ENCODE assay signal across 8 cellular contexts in the genomic region with DNA sequence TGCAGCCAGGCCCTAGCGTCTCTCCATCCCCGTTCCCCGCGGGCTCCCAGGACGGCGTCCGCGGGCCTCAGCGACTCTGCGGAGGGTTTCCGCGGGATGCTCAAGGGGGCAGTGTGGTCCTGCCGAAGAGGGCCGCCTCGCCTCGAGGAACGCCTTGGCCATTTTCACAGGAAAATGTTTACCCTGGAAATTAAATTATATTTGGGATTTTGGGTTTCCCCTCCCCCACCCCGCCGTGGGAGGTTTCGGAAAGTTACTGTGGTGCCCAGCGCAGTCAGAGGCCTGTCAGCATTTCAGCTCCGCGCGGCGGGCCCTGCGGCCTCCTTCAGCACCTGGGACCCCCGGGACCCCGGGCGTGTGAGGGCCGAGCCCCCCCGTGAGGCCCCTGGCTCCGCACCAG.
A peak's percentile ranks its signal among the peaks of the same experiment; 100 is the strongest.
DNase-seq lines count a peak whose midpoint lies in the region; ATAC-seq and TF ChIP-seq lines count a peak whose summit lies in the region.

No MANE protein-coding gene starts in this region.

- H3K9me3 ChIP-seq in H9 (ENCODE audit: control insufficient read depth, low read depth, low read length): no peaks in the 10 kb centered on the region
- no peaks in the 10 kb centered on the region for H3K9me3 ChIP-seq in iPS-18c (ENCODE audit: control insufficient read depth, insufficient read depth, low read length)

- no peak overlapping the region for H4K91ac ChIP-seq in H9 (ENCODE audit: insufficient read length, low read depth, low read length)

- H3K14ac ChIP-seq in H9 (ENCODE audit: insufficient read depth, low read length): peak overlapping the region; percentile 78; the same call in 1 of the 2 replicates

- no peak overlapping the region for H3K4ac ChIP-seq in H9 (ENCODE audit: low read depth, low read length)

- peak overlapping the region; percentile 22 for H3K4me2 ChIP-seq in H9 (ENCODE audit: insufficient read depth, insufficient read length, low read length)

- WGBS in H9 (ENCODE audit: extremely low coverage, insufficient read length, low lambda C conversion rate): no CpG with 5 or more reads among the region's 32 CpGs

- no peaks in the 10 kb centered on the region for H3K23me2 ChIP-seq in H9 (ENCODE audit: insufficient read length, low read depth, low read length, poor library complexity, severe bottlenecking)

- H3K27me3 ChIP-seq in H9 (ENCODE audit: insufficient read depth, low read length): no peaks in the 10 kb centered on the region

- no peaks in the 10 kb centered on the region for H3K79me2 ChIP-seq in H9 (ENCODE audit: insufficient read depth, low read length)

- H3K4me3 Mint-ChIP-seq in H9: peak overlapping the region; percentile 51 to 67
- H3K4me3 Mint-ChIP-seq in T-helper 2 cell treated with Interferon-gamma antibody and Interleukin-4, amounts not matched to agents 5 μg/mL and 100 μg/mL, for 36 hours: no peak overlapping the region

- H2AK5ac ChIP-seq in H9 (ENCODE audit: insufficient read length, low read length): no peak overlapping the region

- H3K79me1 ChIP-seq in H9 (ENCODE audit: insufficient read depth, low read depth, low read length, poor library complexity, severe bottlenecking): no peaks in the 10 kb centered on the region

- H3K4me1 Mint-ChIP-seq in H9: peaks cover 0 to 4% of the 10 kb centered on the region in 2 experiments; a peak in 1 of 4 replicates
- no peaks in the 10 kb centered on the region for H3K4me1 Mint-ChIP-seq in T-helper 2 cell treated with Interferon-gamma antibody and Interleukin-4, amounts not matched to agents 5 μg/mL and 100 μg/mL, for 36 hours (ENCODE audit: low read depth)

- H3K9ac ChIP-seq in H9 (ENCODE audit: extremely low read depth, insufficient read length, low read length): no peak overlapping the region

- peaks cover 15% of the 10 kb centered on the region for H3K27me3 Mint-ChIP-seq in H9 (ENCODE audit: low read depth)
- H3K27me3 Mint-ChIP-seq in T-helper 2 cell treated with Interferon-gamma antibody and Interleukin-4, amounts not matched to agents 5 μg/mL and 100 μg/mL, for 36 hours (ENCODE audit: low read depth): peaks cover 10% of the 10 kb centered on the region

- no peak overlapping the region for H3K56ac ChIP-seq in H9 (ENCODE audit: insufficient read length, low read depth, low read length)

- H3K4me1 ChIP-seq in H9 (ENCODE audit: insufficient read depth, low read length): no peaks in the 10 kb centered on the region

- no peak overlapping the region for H3K27ac ChIP-seq in H9 (ENCODE audit: insufficient read length, low read depth, low read length)

- no peak for ATAC-seq in GM21390 (IDR thresholded peaks at IDR 0.05; ENCODE audit: unreplicated experiment)

- H2AFZ ChIP-seq in H9 (ENCODE audit: low read length): no peak overlapping the region

- H4K20me1 ChIP-seq in H9 (ENCODE audit: control insufficient read depth, insufficient read depth, insufficient read length): no peaks in the 10 kb centered on the region

- H3T11ph ChIP-seq in H9 (ENCODE audit: low read length): no peak overlapping the region

- peak overlapping the region; percentile 53 for H3K4me3 ChIP-seq in iPS-18c (ENCODE audit: insufficient read depth, low read depth, low read length)

- H2BK12ac ChIP-seq in H9 (ENCODE audit: insufficient read length, low read depth, low read length): no peak overlapping the region

- peak; percentile 91 for TF ChIP-seq CTCF in H9 (conservative IDR thresholded peaks at IDR 0.05)

- peak overlapping the region in 1 of 3 experiments; percentile 9; a peak in 1 of 7 replicates for H3K27ac Mint-ChIP-seq in H9
- no peak overlapping the region for H3K27ac Mint-ChIP-seq in T-helper 2 cell treated with Interferon-gamma antibody and Interleukin-4, amounts not matched to agents 5 μg/mL and 100 μg/mL, for 36 hours

- DNase-seq in AG08395 (ENCODE audit: low spot score) (peak; percentile 67), H9 (peak; percentile 81), astrocyte of the hippocampus (ENCODE audit: low read depth, low spot score) (peak; percentile 76), OCI-M2 (lab: John Stamatoyannopoulos, UW; ENCODE audit: unreplicated experiment) (no peak)
- DNase-seq in stimulated activated CD4-positive, alpha-beta T cell treated with anti-CD3 and anti-CD28 coated beads, Interleukin-4, amount 100 ng/mL, for 1 hour: peak; percentile 10
- DNase-seq in T-helper 2 cell treated with Interferon-gamma antibody and Interleukin-4, amounts not matched to agents 5 μg/mL and 100 μg/mL, for 36 hours (ENCODE audit: low spot score): no peak

- no peak overlapping the region for H2BK120ac ChIP-seq in H9 (ENCODE audit: low read depth, low read length, poor library complexity, severe bottlenecking)

- H3K9me3 Mint-ChIP-seq in H9: peaks cover 0 to 6% of the 10 kb centered on the region in 2 experiments; a peak in 2 of 5 replicates
- H3K9me3 Mint-ChIP-seq in T-helper 2 cell treated with Interferon-gamma antibody and Interleukin-4, amounts not matched to agents 5 μg/mL and 100 μg/mL, for 36 hours: no peaks in the 10 kb centered on the region

- no peak overlapping the region for H2BK15ac ChIP-seq in H9 (ENCODE audit: low read depth, low read length)

- no peak overlapping the region for H2BK20ac ChIP-seq in H9 (ENCODE audit: low read depth, low read length, poor library complexity, severe bottlenecking)

- H3K36me3 Mint-ChIP-seq in H9 (ENCODE audit: insufficient read depth in 1 of 3, low read depth in 3 of 3): no peaks in the 10 kb centered on the region
- H3K36me3 Mint-ChIP-seq in T-helper 2 cell treated with Interferon-gamma antibody and Interleukin-4, amounts not matched to agents 5 μg/mL and 100 μg/mL, for 36 hours (ENCODE audit: low read depth): no peaks in the 10 kb centered on the region

- H3K18ac ChIP-seq in H9 (ENCODE audit: insufficient read length, low read depth, low read length): no peak overlapping the region

- H2BK5ac ChIP-seq in H9 (ENCODE audit: insufficient read length, low read length): no peak overlapping the region

- no peak overlapping the region for H4K5ac ChIP-seq in H9 (ENCODE audit: insufficient read length, low read depth, low read length)

- no peak overlapping the region for H3K23ac ChIP-seq in H9 (ENCODE audit: insufficient read length, low read depth, low read length)

- H4K8ac ChIP-seq in H9 (replicated peaks; ENCODE audit: insufficient read length, low read depth, low read length): no peak overlapping the region

Comparison
In these comparisons a context has a peak if more than half of its experiments do, and no peak if none do; other contexts are left out.
1. DNase-seq: peak in AG08395 (single experiment), H9 (single experiment), astrocyte of the hippocampus (single experiment) and stimulated activated CD4-positive, alpha-beta T cell treated with anti-CD3 and anti-CD28 coated beads, Interleukin-4, amount 100 ng/mL, for 1 hour (single experiment); none in OCI-M2 (single experiment) and T-helper 2 cell treated with Interferon-gamma antibody and Interleukin-4, amounts not matched to agents 5 μg/mL and 100 μg/mL, for 36 hours (single experiment).